Comparison of ENCODE assay signal across 15 cellular contexts in the genomic region with DNA sequence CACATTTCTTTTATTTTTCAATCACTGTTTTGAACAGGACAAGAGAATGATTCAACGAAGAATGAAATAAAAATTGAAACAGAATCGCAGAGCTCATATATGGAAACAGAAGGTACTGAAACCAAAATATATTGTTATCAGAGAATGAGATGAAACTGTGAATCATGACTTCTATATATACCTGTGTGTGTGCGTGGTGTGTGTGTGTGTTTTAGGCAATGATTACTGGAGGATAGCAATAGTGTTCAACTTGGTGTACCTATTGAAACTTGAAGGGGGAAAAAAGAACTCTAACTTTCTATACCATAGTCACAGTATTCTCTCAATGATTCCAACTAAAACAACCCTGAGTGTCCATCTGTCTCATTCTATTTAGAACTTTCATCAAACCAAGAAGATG.
DNase-seq lines count a peak whose midpoint lies in the region; ATAC-seq, FAIRE-seq and TF ChIP-seq lines count a peak whose summit lies in the region.
"Had no signal": no experiment of that assay in that cellular context is flagged by ENCODE, and none has a peak within 500 bp of the region (broad histone marks: within the 10 kb centered on the region; RNA-seq: fewer than 3 reads in every experiment).

No MANE protein-coding gene starts in this region.

- H3K9me3 ChIP-seq in Karpas-422 (ENCODE audit: low read length) (no peaks in the 10 kb centered on the region), suprapubic skin (no peaks in the 10 kb centered on the region), kidney (ENCODE audit: control insufficient read depth in 1 of 2, low read length in 2 of 2) (no peaks in the 10 kb centered on the region)
- H3K9me3 ChIP-seq: mucosa of descending colon, SJSA1 had no signal

- TF ChIP-seq POLR2A in GM18505 (IDR thresholded peaks at IDR 0.05; ENCODE audit: borderline replicate concordance, extremely low read depth, insufficient read depth, insufficient read length) (no peak), suprapubic skin (IDR thresholded peaks at IDR 0.05) (no peak)

- intact Hi-C loops in kidney (cut with DNase I): no loop called here

- H3K4me1 ChIP-seq in Karpas-422 (ENCODE audit: low read length) (peaks cover 17% of the 10 kb centered on the region), suprapubic skin (no peaks in the 10 kb centered on the region), kidney (ENCODE audit: control insufficient read depth in 1 of 2, insufficient read depth in 1 of 2, low read depth in 1 of 2, low read length in 2 of 2) (no peaks in the 10 kb centered on the region)
- H3K4me1 ChIP-seq: BLaER1, SJSA1 had no signal

- H3K27ac ChIP-seq in Karpas-422 (ENCODE audit: low read length) (no peak overlapping the region), suprapubic skin (no peak overlapping the region), kidney (ENCODE audit: low read depth in 2 of 2, low read length in 2 of 2) (no peak overlapping the region)
- H3K27ac ChIP-seq: BLaER1, SJSA1 had no signal

- H3K4me1 Mint-ChIP-seq in nephron progenitor cell: no peaks in the 10 kb centered on the region
- H3K4me1 Mint-ChIP-seq: activated CD4-positive, alpha-beta memory T cell treated with anti-CD3 and anti-CD28 coated beads, Interleukin-2, amount 10 ng/mL, durations not matched to agents 7 days and 5 days had no signal

- H4K20me1 ChIP-seq in Karpas-422 (ENCODE audit: insufficient read depth, low read depth, low read length): no peaks in the 10 kb centered on the region
- H4K20me1 ChIP-seq: BLaER1 had no signal

- H2AFZ ChIP-seq in Karpas-422 (ENCODE audit: low read length): peak overlapping the region; percentile 40; the same call in 1 of the 2 replicates

- H3K36me3 ChIP-seq in Karpas-422 (ENCODE audit: insufficient read depth, low read length): no peaks in the 10 kb centered on the region
- H3K36me3 ChIP-seq in suprapubic skin: no peaks in the 10 kb centered on the region
- H3K36me3 ChIP-seq in kidney (ENCODE audit: control insufficient read depth in 1 of 2, insufficient read depth in 2 of 2, low read length in 2 of 2): no peaks in the 10 kb centered on the region
- H3K36me3 ChIP-seq: SJSA1 had no signal

- no peak for FAIRE-seq in kidney (lab: Jason Lieb, UNC)

- H3K27ac Mint-ChIP-seq in nephron progenitor cell: no peak overlapping the region
- H3K27ac Mint-ChIP-seq: activated CD4-positive, alpha-beta memory T cell treated with anti-CD3 and anti-CD28 coated beads, Interleukin-2, amount 10 ng/mL, durations not matched to agents 7 days and 5 days had no signal

- H3K27me3 ChIP-seq in Karpas-422 (ENCODE audit: low read length): no peaks in the 10 kb centered on the region
- H3K27me3 ChIP-seq in suprapubic skin: no peaks in the 10 kb centered on the region
- H3K27me3 ChIP-seq: BLaER1, SJSA1 had no signal

- whole genome bisulfite sequencing in suprapubic skin: 83% methylated on average over 3 of the region's 3 CpGs

- peaks cover 7% of the 10 kb centered on the region for H3K9me3 Mint-ChIP-seq in nephron progenitor cell

- H3K4me2 ChIP-seq in Karpas-422 (ENCODE audit: low read depth, low read length, poor library complexity, severe bottlenecking): peak overlapping the region; percentile 56
- H3K4me2 ChIP-seq: BLaER1 had no signal

- H3K4me3 ChIP-seq in Karpas-422 (ENCODE audit: low read length) (no peak overlapping the region), suprapubic skin (no peak overlapping the region), kidney (ENCODE audit: low read length in 2 of 2) (no peak overlapping the region)
- H3K4me3 ChIP-seq: BLaER1, mucosa of descending colon, SJSA1 had no signal

- no peaks in the 10 kb centered on the region for H3K9me2 ChIP-seq in Karpas-422 (replicated peaks; ENCODE audit: insufficient read depth, low read length)

- H3K27me3 Mint-ChIP-seq in nephron progenitor cell (ENCODE audit: low read depth, poor library complexity): no peaks in the 10 kb centered on the region
- H3K27me3 Mint-ChIP-seq: activated CD4-positive, alpha-beta memory T cell treated with anti-CD3 and anti-CD28 coated beads, Interleukin-2, amount 10 ng/mL, durations not matched to agents 7 days and 5 days had no signal

- no peaks in the 10 kb centered on the region for H3K36me3 Mint-ChIP-seq in nephron progenitor cell (ENCODE audit: low read depth)

- no peak overlapping the region for H3K4me3 Mint-ChIP-seq in nephron progenitor cell
- H3K4me3 Mint-ChIP-seq: activated CD4-positive, alpha-beta memory T cell treated with anti-CD3 and anti-CD28 coated beads, Interleukin-2, amount 10 ng/mL, durations not matched to agents 7 days and 5 days had no signal

- no peak overlapping the region for H3K9ac ChIP-seq in Karpas-422 (ENCODE audit: low read length)
- no peak overlapping the region for H3K9ac ChIP-seq in kidney (ENCODE audit: low read length in 2 of 2)
- H3K9ac ChIP-seq: BLaER1 had no signal

- DNase-seq in Karpas-422: peak; percentile 25
- DNase-seq in nephron progenitor cell: no peak
- DNase-seq in suprapubic skin (ENCODE audit: low spot score in 2 of 2): no peak
- no peak for DNase-seq in NCI-H446 (lab: John Stamatoyannopoulos, UW)
- DNase-seq in kidney: no peak
- DNase-seq: activated CD4-positive, alpha-beta memory T cell treated with anti-CD3 and anti-CD28 coated beads, Interleukin-2, amount 10 ng/mL, durations not matched to agents 7 days and 5 days; effector CD4-positive, alpha-beta T cell; IMR-90; NCI-H226 had no signal

- ATAC-seq in GM18505 (IDR thresholded peaks at IDR 0.05; ENCODE audit: unreplicated experiment): peak; percentile 96
- peak; percentile 95 for ATAC-seq in GM21367 (IDR thresholded peaks at IDR 0.05; ENCODE audit: unreplicated experiment)
- peak; percentile 97 for ATAC-seq in HG02973 (IDR thresholded peaks at IDR 0.05; ENCODE audit: unreplicated experiment)
- ATAC-seq: mucosa of descending colon had no signal

- TF ChIP-seq EP300 in suprapubic skin (IDR thresholded peaks at IDR 0.05): no peak

- TF ChIP-seq CTCF in nephron progenitor cell (IDR thresholded peaks at IDR 0.05): no peak
- TF ChIP-seq CTCF in suprapubic skin (IDR thresholded peaks at IDR 0.05): no peak
- no peak for TF ChIP-seq CTCF in kidney (IDR thresholded peaks at IDR 0.05; ENCODE audit: borderline replicate concordance, extremely low read depth, insufficient read depth)

- no peaks in the 10 kb centered on the region for H3K79me2 ChIP-seq in Karpas-422 (ENCODE audit: low read length)
